10 cellular contexts compared by ENCODE assay signal in the genomic region with DNA sequence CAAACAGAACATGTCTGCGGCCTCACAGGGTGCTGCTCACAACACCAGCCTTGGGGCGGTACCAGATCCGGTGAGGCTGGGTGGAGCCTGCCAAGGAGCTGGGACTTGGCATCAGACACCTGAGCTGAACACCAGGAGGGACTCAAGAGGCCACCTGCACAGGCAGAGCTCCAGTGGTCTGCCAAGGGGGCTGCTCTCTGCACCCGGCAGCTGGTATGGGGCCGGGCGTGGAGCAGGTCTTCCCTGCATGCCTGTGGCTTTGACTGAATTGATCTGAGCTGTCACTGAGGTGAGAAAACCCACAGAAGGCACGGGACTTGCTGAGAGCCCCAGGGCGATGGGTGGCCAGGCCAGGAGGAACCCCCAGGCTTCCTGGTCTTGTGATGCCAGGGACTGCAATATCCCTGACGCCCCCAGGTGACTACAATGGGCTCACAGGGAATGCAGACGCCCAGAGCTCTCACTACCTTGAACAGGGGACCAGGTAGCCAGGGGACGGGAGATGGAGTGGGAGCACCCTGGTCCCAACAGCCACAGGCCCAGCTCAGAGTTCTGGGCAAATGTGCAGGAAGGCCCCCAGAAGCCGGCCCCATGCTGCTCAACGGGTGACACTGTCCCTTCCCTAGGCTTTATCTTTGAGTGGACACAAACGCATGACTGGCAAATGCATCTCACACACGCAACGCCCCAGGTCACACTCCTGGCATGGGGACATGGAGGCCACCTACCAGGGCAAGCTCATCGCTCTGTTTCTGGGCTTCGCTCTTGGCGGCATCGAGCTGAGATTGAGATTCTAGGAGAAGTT. TPM values are rescaled to one million over a fixed set of nuclear protein-coding genes. Genes with fewer than 3 reads are reported as not detected.
DNase-seq lines count a peak whose midpoint lies in the region; ATAC-seq and TF ChIP-seq lines count a peak whose summit lies in the region.
"Had no signal": no experiment of that assay in that cellular context is flagged by ENCODE, and none has a peak within 500 bp of the region (broad histone marks: within the 10 kb centered on the region; RNA-seq: fewer than 3 reads in every experiment).

No MANE protein-coding gene starts in this region.

- no peaks in the 10 kb centered on the region for H3K9me3 ChIP-seq in BLaER1 treated with 17β-estradiol and CSF1 and Interleukin-3, amounts not matched to agents 10 nM and 100 nM (replicated peaks in 1 of 11)
- H3K9me3 ChIP-seq in body of pancreas, result no peaks in the 10 kb centered on the region
- H3K9me3 ChIP-seq: thoracic aorta had no signal

- H3K4me1 ChIP-seq in BLaER1 treated with 17β-estradiol and CSF1 and Interleukin-3, amounts not matched to agents 10 nM and 100 nM, result peaks cover 47 to 100% (median 87%) of the 10 kb centered on the region in 10 experiments
- H3K4me1 ChIP-seq in body of pancreas, result peaks cover 54% of the 10 kb centered on the region

- H3K4me3 Mint-ChIP-seq in neural crest cell, result no peak overlapping the region
- H3K4me3 Mint-ChIP-seq in CD14-positive monocyte, result no peak overlapping the region
- H3K4me3 Mint-ChIP-seq: memory B cell had no signal

- H3K9me3 Mint-ChIP-seq in neural crest cell, result no peaks in the 10 kb centered on the region
- no peaks in the 10 kb centered on the region for H3K9me3 Mint-ChIP-seq in CD14-positive monocyte
- H3K9me3 Mint-ChIP-seq: memory B cell had no signal

- WGBS in body of pancreas, 2 donors, result 62 to 67% methylated on average over 16 to 20 of the region's 20 CpGs

- no peak overlapping the region; a peak in 1 of 20 replicates for H3K4me3 ChIP-seq in BLaER1 treated with 17β-estradiol and CSF1 and Interleukin-3, amounts not matched to agents 10 nM and 100 nM
- no peak overlapping the region for H3K4me3 ChIP-seq in body of pancreas
- H3K4me3 ChIP-seq: thoracic aorta had no signal

- H3K9ac ChIP-seq in BLaER1 treated with 17β-estradiol and CSF1 and Interleukin-3, amounts not matched to agents 10 nM and 100 nM, result peak overlapping the region in 5 of 11 experiments; percentile 22 to 80 (median 77); a peak in 8 of 22 replicates

- ATAC-seq in body of pancreas, result peak; percentile 21
- no peak for ATAC-seq in HG02623 (IDR thresholded peaks at IDR 0.05; ENCODE audit: unreplicated experiment)

- DNase-seq in HuH-7 (ENCODE audit: low spot score), result peak; percentile 23
- peak; percentile 62 to 85 (median 70) for DNase-seq in body of pancreas
- no peak for DNase-seq in neural crest cell (ENCODE audit: low read depth, low spot score)
- no peak for DNase-seq in kidney tubule cell (ENCODE audit: low spot score)
- DNase-seq in CD14-positive monocyte (ENCODE audit: low spot score), result no peak
- DNase-seq in stimulated activated CD4-positive, alpha-beta T cell treated with anti-CD3 and anti-CD28 coated beads, Interleukin-1b, Interleukin-23, amount 100 ng/mL, for 48 hours, result no peak

- H3K36me3 Mint-ChIP-seq in neural crest cell (ENCODE audit: low read depth) (no peaks in the 10 kb centered on the region), CD14-positive monocyte (peaks cover 63 to 93% of the 10 kb centered on the region in 2 donors)

- peaks cover 37 to 64% (median 54%) of the 10 kb centered on the region in 11 experiments for H3K36me3 ChIP-seq in BLaER1 treated with 17β-estradiol and CSF1 and Interleukin-3, amounts not matched to agents 10 nM and 100 nM
- peaks cover 40 to 49% of the 10 kb centered on the region in 2 donors for H3K36me3 ChIP-seq in body of pancreas (replicated peaks in 1 of 2; ENCODE audit: insufficient read depth in 1 of 2, low read depth in 2 of 2)

- intact Hi-C loops in body of pancreas (cut with DNase I), result loop anchor here (5.0 kb wide), 1 partner anchor 81 kb away; no protein-coding TSS in a partner anchor
- intact Hi-C loops in CD14-positive monocyte (cut with micrococcal nuclease), result loop anchor here in 1 of 2 donors (2.0 to 10.0 kb wide), 2 partner anchors 81 to 113 kb away; no protein-coding TSS in a partner anchor

- peaks cover 15 to 99% (median 51%) of the 10 kb centered on the region in 11 experiments; a peak in 17 of 22 replicates for H4K20me1 ChIP-seq in BLaER1 treated with 17β-estradiol and CSF1 and Interleukin-3, amounts not matched to agents 10 nM and 100 nM

- peak in 1 of 7 experiments; percentile 2 for TF ChIP-seq CTCF in body of pancreas (IDR thresholded peaks at IDR 0.05)
- TF ChIP-seq CTCF in neural crest cell (conservative IDR thresholded peaks at IDR 0.05), result no peak
- TF ChIP-seq CTCF in CD14-positive monocyte (IDR thresholded peaks at IDR 0.05), result no peak

- H3K27ac Mint-ChIP-seq in neural crest cell (ENCODE audit: unreplicated experiment) (peak overlapping the region; percentile 29), CD14-positive monocyte (peak overlapping the region in 3 of 7 donors; percentile 23 to 36 (median 27))
- H3K27ac Mint-ChIP-seq: memory B cell had no signal

- H3K4me2 ChIP-seq in BLaER1 treated with 17β-estradiol and CSF1 and Interleukin-3, amounts not matched to agents 10 nM and 100 nM, result peak overlapping the region in 10 of 11 experiments; percentile 85 to 100 (median 96); a peak in 17 of 22 replicates

- H3K27me3 ChIP-seq in BLaER1 treated with 17β-estradiol and CSF1 and Interleukin-3, amounts not matched to agents 10 nM and 100 nM, result peaks cover 0 to 2% (median 0%) of the 10 kb centered on the region in 11 experiments; a peak in 1 of 22 replicates
- H3K27me3 ChIP-seq in body of pancreas, result no peaks in the 10 kb centered on the region

- H3K4me1 Mint-ChIP-seq in neural crest cell (no peaks in the 10 kb centered on the region), CD14-positive monocyte (peaks cover 10% of the 10 kb centered on the region)
- H3K4me1 Mint-ChIP-seq: memory B cell had no signal

- H3K27me3 Mint-ChIP-seq in neural crest cell (ENCODE audit: low read depth) (no peaks in the 10 kb centered on the region), CD14-positive monocyte (ENCODE audit: low read depth in 3 of 3) (no peaks in the 10 kb centered on the region)
- H3K27me3 Mint-ChIP-seq: memory B cell had no signal

- TF ChIP-seq POLR2A in body of pancreas (IDR thresholded peaks at IDR 0.05), result no peak

- H3K27ac ChIP-seq in BLaER1 treated with 17β-estradiol and CSF1 and Interleukin-3, amounts not matched to agents 10 nM and 100 nM, result peak overlapping the region in 3 of 11 experiments; percentile 24 to 85 (median 28); a peak in 3 of 22 replicates
- peak overlapping the region in 2 of 4 donors; percentile 18 to 83 for H3K27ac ChIP-seq in body of pancreas
- H3K27ac ChIP-seq: thoracic aorta had no signal

RNA-seq across cellular contexts. Expression of gene DSTN, which starts 48.2 kb away (rescaled TPM):
- 100 to 1,000 TPM; 103 to 464 TPM for total RNA-seq in body of pancreas
- 91.9 and 98.7 TPM in 2 replicates for total RNA-seq in neural crest cell
- polyA plus RNA-seq in CD14-positive monocyte, result 10 to 100 TPM; 58.4 to 63.8 TPM

Comparison
In these comparisons a context has a peak if more than half of its experiments do, and no peak if none do; other contexts are left out.
1. DNase-seq: peak in HuH-7 (single experiment) and body of pancreas (4 of 4); none in neural crest cell (single experiment), kidney tubule cell (single experiment), CD14-positive monocyte (single experiment) and stimulated activated CD4-positive, alpha-beta T cell treated with anti-CD3 and anti-CD28 coated beads, Interleukin-1b, Interleukin-23, amount 100 ng/mL, for 48 hours (single experiment).